In the genomic region with DNA sequence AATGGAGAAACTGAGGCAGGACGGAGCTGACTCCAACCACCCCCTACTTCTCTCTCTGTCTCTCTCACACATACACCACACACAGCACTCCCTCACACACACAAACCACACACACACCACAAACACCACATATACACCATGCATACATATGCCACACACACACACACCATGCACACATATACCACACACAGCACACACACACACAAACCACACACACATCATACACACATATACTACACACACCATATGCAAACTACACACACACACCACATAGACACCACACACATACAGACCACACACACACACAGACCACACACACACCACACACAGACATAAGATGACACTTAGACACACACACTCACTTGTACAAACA, we compare ENCODE assay signal across 24 cellular contexts.
"Had no signal": no experiment of that assay in that cellular context is flagged by ENCODE, and none has a peak within 500 bp of the region (broad histone marks: within the 10 kb centered on the region; RNA-seq: fewer than 3 reads in every experiment).

No MANE protein-coding gene starts in this region.

- H3K4me1 ChIP-seq: breast epithelium, colonic mucosa, psoas muscle, testis had no signal

- H3K27ac ChIP-seq: breast epithelium, colonic mucosa, dorsolateral prefrontal cortex, hepatocyte, left ventricle myocardium inferior, psoas muscle, testis, vagina had no signal

- H3K4me1 Mint-ChIP-seq: neural crest cell had no signal

- H3K27me3 ChIP-seq: breast epithelium, colonic mucosa, hepatocyte, pancreas, testis, vagina had no signal

- ATAC-seq: effector memory CD8-positive, alpha-beta T cell; esophagus mucosa; pancreas; psoas muscle; stimulated activated effector memory CD8-positive, alpha-beta T cell treated with anti-CD3 and anti-CD28 coated beads, Interleukin-12 subunit alpha, Interleukin-12 subunit beta, amount 100 ng/mL, for 72 hours; WTC11 had no signal

- H3K79me2 ChIP-seq: hepatocyte had no signal

- H3K36me3 ChIP-seq: breast epithelium, colonic mucosa, left ventricle myocardium inferior, pancreas, vagina had no signal

- H3K27ac Mint-ChIP-seq: activated naive CD4-positive, alpha-beta T cell treated with anti-CD3 and anti-CD28 coated beads for 36 hours; activated T-cell treated with anti-CD3 and anti-CD28 coated beads, Interleukin-2, amount 50 U/mL, for 72 hours; immature natural killer cell; naive thymus-derived CD4-positive, alpha-beta T cell; stimulated activated effector memory CD8-positive, alpha-beta T cell treated with anti-CD3 and anti-CD28 coated beads, Interleukin-12 subunit alpha, Interleukin-12 subunit beta, amount 100 ng/mL, for 72 hours; type B pancreatic cell; WTC11 had no signal

- H3K9me3 ChIP-seq: breast epithelium, colonic mucosa, left ventricle myocardium inferior, pancreas, psoas muscle, testis, vagina had no signal

- H3K36me3 Mint-ChIP-seq: immature natural killer cell; naive thymus-derived CD4-positive, alpha-beta T cell; type B pancreatic cell; WTC11 had no signal

- DNase-seq: activated effector memory CD4-positive, alpha-beta T cell treated with Interleukin-2 at 50 U/mL for 16 hours; activated naive CD4-positive, alpha-beta T cell treated with anti-CD3 and anti-CD28 coated beads for 36 hours; activated T-cell treated with anti-CD3 and anti-CD28 coated beads, Interleukin-2, amount 50 U/mL, for 72 hours; colonic mucosa; dorsolateral prefrontal cortex; effector memory CD8-positive, alpha-beta T cell; foreskin melanocyte; immature natural killer cell; left ventricle myocardium inferior; naive thymus-derived CD4-positive, alpha-beta T cell; psoas muscle; stimulated activated CD4-positive, alpha-beta T cell treated with anti-CD3 and anti-CD28 coated beads, Interleukin-1b, Interleukin-23, amount 100 ng/mL, for 48 hours; T-helper 9 cell; testis had no signal

- H3K4me3 ChIP-seq: breast epithelium, colonic mucosa, dorsolateral prefrontal cortex, hepatocyte, left ventricle myocardium inferior, pancreas, psoas muscle, testis, vagina had no signal

- FAIRE-seq: endothelial cell of umbilical vein, pancreas had no signal

- H3K9me3 Mint-ChIP-seq: activated naive CD4-positive, alpha-beta T cell treated with anti-CD3 and anti-CD28 coated beads for 36 hours; activated T-cell treated with anti-CD3 and anti-CD28 coated beads, Interleukin-2, amount 50 U/mL, for 72 hours; effector memory CD8-positive, alpha-beta T cell; naive thymus-derived CD4-positive, alpha-beta T cell; neural crest cell; stimulated activated effector memory CD8-positive, alpha-beta T cell treated with anti-CD3 and anti-CD28 coated beads, Interleukin-12 subunit alpha, Interleukin-12 subunit beta, amount 100 ng/mL, for 72 hours; type B pancreatic cell had no signal

- H3K4me3 Mint-ChIP-seq: activated naive CD4-positive, alpha-beta T cell treated with anti-CD3 and anti-CD28 coated beads for 36 hours; activated T-cell treated with anti-CD3 and anti-CD28 coated beads, Interleukin-2, amount 50 U/mL, for 72 hours; effector memory CD8-positive, alpha-beta T cell; naive thymus-derived CD4-positive, alpha-beta T cell; neural crest cell; stimulated activated effector memory CD8-positive, alpha-beta T cell treated with anti-CD3 and anti-CD28 coated beads, Interleukin-12 subunit alpha, Interleukin-12 subunit beta, amount 100 ng/mL, for 72 hours; type B pancreatic cell; WTC11 had no signal

- H3K4me2 ChIP-seq: hepatocyte had no signal

- H2AFZ ChIP-seq: hepatocyte had no signal
